1 cellular context compared by ENCODE assay signal in the genomic region with DNA sequence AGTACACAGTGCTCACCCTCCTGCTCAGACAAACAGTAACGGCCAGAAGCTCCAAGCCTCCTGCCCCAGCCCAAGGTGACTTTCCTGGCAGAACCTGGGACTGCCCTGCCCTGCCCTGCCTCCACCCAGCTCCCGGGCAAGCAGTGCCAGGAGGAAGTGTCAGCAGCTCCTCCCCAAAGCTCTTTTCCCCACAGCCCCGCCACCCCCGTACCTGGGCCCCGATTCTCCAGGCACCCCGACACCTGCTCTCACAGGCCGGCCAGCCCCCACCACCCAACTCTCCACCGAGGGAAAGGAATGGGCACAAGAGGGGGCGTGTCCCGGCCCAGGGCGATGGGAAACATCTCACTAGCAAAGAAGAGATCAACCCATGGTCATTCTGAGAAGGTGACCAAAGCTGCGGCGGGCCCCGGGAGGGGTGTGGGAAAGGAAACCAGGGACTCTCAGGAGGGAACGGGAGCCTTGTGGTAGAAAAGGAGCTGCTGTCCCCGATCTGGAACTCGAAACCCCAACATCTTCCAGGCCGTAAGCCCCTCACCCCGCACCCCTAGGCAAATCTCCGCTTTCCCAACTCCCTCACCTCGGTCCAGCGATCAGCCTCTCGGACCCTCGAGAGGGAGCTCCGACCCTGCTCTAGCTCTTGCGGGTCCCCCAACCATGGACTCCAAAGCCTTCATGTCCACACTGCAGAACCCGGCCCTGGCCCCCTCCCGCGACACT.
TF ChIP-seq lines count a peak whose summit lies in the region.

No MANE protein-coding gene starts in this region.

TF ChIP-seq in HepG2, 621 proteins besides CTCF, POLR2A, EP300 and RAD21 (continues in another document):
- no peak for TF ChIP-seq ZNF703 (CRISPR knock-in tag; IDR thresholded peaks at IDR 0.05; ENCODE audit: borderline replicate concordance)
- TF ChIP-seq SOX6 (IDR thresholded peaks at IDR 0.05): no peak
- TF ChIP-seq SOX6 (CRISPR knock-in tag; IDR thresholded peaks at IDR 0.05): peak; percentile 1; the same call in 1 of the 2 replicates
- TF ChIP-seq, protein P1, sequence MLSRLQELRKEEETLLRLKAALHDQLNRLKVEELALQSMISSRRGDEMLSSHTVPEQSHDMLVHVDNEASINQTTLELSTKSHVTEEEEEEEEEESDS (CRISPR knock-in tag; IDR thresholded peaks at IDR 0.05; ENCODE audit: borderline replicate concordance): no peak
- TF ChIP-seq KMT2A (CRISPR knock-in tag; IDR thresholded peaks at IDR 0.05): no peak
- 0 out of 2 replicates have a peak, but pooled peaks have one; percentile 8 for TF ChIP-seq ZNF891 (CRISPR knock-in tag; IDR thresholded peaks at IDR 0.05)
- TF ChIP-seq NR3C1 (CRISPR knock-in tag; IDR thresholded peaks at IDR 0.05): no peak
- no peak for TF ChIP-seq GTF3A (CRISPR knock-in tag; conservative IDR thresholded peaks at IDR 0.05)
- no peak for TF ChIP-seq SMYD3 (CRISPR knock-in tag; IDR thresholded peaks at IDR 0.05)
- TF ChIP-seq, protein P2, sequence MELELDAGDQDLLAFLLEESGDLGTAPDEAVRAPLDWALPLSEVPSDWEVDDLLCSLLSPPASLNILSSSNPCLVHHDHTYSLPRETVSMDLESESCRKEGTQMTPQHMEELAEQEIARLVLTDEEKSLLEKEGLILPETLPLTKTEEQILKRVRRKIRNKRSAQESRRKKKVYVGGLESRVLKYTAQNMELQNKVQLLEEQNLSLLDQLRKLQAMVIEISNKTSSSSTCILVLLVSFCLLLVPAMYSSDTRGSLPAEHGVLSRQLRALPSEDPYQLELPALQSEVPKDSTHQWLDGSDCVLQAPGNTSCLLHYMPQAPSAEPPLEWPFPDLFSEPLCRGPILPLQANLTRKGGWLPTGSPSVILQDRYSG (CRISPR knock-in tag; IDR thresholded peaks at IDR 0.05): 0 out of 2 replicates have a peak, but pooled peaks have one; percentile 3
- TF ChIP-seq ZSCAN25 (CRISPR knock-in tag; IDR thresholded peaks at IDR 0.05): peak; percentile 26; the same call in 1 of the 2 replicates
- no peak for TF ChIP-seq NFIB (CRISPR knock-in tag; IDR thresholded peaks at IDR 0.05; ENCODE audit: borderline replicate concordance)
- TF ChIP-seq MEIS2 (CRISPR knock-in tag; IDR thresholded peaks at IDR 0.05): no peak; the same call in 1 of the 2 replicates
- TF ChIP-seq, protein P3, sequence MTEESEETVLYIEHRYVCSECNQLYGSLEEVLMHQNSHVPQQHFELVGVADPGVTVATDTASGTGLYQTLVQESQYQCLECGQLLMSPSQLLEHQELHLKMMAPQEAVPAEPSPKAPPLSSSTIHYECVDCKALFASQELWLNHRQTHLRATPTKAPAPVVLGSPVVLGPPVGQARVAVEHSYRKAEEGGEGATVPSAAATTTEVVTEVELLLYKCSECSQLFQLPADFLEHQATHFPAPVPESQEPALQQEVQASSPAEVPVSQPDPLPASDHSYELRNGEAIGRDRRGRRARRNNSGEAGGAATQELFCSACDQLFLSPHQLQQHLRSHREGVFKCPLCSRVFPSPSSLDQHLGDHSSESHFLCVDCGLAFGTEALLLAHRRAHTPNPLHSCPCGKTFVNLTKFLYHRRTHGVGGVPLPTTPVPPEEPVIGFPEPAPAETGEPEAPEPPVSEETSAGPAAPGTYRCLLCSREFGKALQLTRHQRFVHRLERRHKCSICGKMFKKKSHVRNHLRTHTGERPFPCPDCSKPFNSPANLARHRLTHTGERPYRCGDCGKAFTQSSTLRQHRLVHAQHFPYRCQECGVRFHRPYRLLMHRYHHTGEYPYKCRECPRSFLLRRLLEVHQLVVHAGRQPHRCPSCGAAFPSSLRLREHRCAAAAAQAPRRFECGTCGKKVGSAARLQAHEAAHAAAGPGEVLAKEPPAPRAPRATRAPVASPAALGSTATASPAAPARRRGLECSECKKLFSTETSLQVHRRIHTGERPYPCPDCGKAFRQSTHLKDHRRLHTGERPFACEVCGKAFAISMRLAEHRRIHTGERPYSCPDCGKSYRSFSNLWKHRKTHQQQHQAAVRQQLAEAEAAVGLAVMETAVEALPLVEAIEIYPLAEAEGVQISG (CRISPR knock-in tag; IDR thresholded peaks at IDR 0.05): no peak
- no peak for TF ChIP-seq HMGA1 (CRISPR knock-in tag; conservative IDR thresholded peaks at IDR 0.05)
- TF ChIP-seq U2AF2 (IDR thresholded peaks at IDR 0.05; ENCODE audit: low read depth, low read length): no peak
- TF ChIP-seq PCBP2 (optimal IDR thresholded peaks at IDR 0.05; ENCODE audit: low read depth, low read length, poor library complexity, severe bottlenecking): no peak
- TF ChIP-seq PHB2 (IDR thresholded peaks at IDR 0.05; ENCODE audit: partially characterized antibody): no peak
- TF ChIP-seq ZFP37 (CRISPR knock-in tag; IDR thresholded peaks at IDR 0.05; ENCODE audit: borderline replicate concordance): no peak; the same call in 1 of the 2 replicates
- TF ChIP-seq, protein P4, sequence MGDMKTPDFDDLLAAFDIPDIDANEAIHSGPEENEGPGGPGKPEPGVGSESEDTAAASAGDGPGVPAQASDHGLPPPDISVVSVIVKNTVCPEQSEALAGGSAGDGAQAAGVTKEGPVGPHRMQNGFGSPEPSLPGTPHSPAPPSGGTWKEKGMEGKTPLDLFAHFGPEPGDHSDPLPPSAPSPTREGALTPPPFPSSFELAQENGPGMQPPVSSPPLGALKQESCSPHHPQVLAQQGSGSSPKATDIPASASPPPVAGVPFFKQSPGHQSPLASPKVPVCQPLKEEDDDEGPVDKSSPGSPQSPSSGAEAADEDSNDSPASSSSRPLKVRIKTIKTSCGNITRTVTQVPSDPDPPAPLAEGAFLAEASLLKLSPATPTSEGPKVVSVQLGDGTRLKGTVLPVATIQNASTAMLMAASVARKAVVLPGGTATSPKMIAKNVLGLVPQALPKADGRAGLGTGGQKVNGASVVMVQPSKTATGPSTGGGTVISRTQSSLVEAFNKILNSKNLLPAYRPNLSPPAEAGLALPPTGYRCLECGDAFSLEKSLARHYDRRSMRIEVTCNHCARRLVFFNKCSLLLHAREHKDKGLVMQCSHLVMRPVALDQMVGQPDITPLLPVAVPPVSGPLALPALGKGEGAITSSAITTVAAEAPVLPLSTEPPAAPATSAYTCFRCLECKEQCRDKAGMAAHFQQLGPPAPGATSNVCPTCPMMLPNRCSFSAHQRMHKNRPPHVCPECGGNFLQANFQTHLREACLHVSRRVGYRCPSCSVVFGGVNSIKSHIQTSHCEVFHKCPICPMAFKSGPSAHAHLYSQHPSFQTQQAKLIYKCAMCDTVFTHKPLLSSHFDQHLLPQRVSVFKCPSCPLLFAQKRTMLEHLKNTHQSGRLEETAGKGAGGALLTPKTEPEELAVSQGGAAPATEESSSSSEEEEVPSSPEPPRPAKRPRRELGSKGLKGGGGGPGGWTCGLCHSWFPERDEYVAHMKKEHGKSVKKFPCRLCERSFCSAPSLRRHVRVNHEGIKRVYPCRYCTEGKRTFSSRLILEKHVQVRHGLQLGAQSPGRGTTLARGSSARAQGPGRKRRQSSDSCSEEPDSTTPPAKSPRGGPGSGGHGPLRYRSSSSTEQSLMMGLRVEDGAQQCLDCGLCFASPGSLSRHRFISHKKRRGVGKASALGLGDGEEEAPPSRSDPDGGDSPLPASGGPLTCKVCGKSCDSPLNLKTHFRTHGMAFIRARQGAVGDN (CRISPR knock-in tag; IDR thresholded peaks at IDR 0.05): no peak
- TF ChIP-seq SAP130 (CRISPR knock-in tag; IDR thresholded peaks at IDR 0.05; ENCODE audit: low read depth): no peak; the same call in none of the 2 replicates
- TF ChIP-seq MATR3 (CRISPR knock-in tag; IDR thresholded peaks at IDR 0.05): no peak
- TF ChIP-seq BHLHE40 (IDR thresholded peaks at IDR 0.05; ENCODE audit: low read length): 0 out of 2 replicates have a peak, but pooled peaks have one; percentile 4
- no peak for TF ChIP-seq KAT2B (IDR thresholded peaks at IDR 0.05; ENCODE audit: borderline replicate concordance, low read depth, low read length)
- TF ChIP-seq, protein P5, sequence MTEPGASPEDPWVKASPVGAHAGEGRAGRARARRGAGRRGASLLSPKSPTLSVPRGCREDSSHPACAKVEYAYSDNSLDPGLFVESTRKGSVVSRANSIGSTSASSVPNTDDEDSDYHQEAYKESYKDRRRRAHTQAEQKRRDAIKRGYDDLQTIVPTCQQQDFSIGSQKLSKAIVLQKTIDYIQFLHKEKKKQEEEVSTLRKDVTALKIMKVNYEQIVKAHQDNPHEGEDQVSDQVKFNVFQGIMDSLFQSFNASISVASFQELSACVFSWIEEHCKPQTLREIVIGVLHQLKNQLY (CRISPR knock-in tag; IDR thresholded peaks at IDR 0.05): no peak
- TF ChIP-seq ZNF841 (CRISPR knock-in tag; IDR thresholded peaks at IDR 0.05; ENCODE audit: borderline replicate concordance): no peak
- TF ChIP-seq EHMT2 (IDR thresholded peaks at IDR 0.05; ENCODE audit: borderline replicate concordance, low read depth, low read length): no peak
- no peak for TF ChIP-seq NCOA1 (CRISPR knock-in tag; IDR thresholded peaks at IDR 0.05)
- TF ChIP-seq FOXA3 (CRISPR knock-in tag; IDR thresholded peaks at IDR 0.05): no peak
- TF ChIP-seq RAD51 (IDR thresholded peaks at IDR 0.05; ENCODE audit: borderline replicate concordance): no peak
- no peak for TF ChIP-seq KDM4B (CRISPR knock-in tag; IDR thresholded peaks at IDR 0.05)
- peak; percentile 33; the same call in 1 of the 2 replicates for TF ChIP-seq EEA1 (CRISPR knock-in tag; IDR thresholded peaks at IDR 0.05; ENCODE audit: borderline replicate concordance)
- TF ChIP-seq, protein P6, sequence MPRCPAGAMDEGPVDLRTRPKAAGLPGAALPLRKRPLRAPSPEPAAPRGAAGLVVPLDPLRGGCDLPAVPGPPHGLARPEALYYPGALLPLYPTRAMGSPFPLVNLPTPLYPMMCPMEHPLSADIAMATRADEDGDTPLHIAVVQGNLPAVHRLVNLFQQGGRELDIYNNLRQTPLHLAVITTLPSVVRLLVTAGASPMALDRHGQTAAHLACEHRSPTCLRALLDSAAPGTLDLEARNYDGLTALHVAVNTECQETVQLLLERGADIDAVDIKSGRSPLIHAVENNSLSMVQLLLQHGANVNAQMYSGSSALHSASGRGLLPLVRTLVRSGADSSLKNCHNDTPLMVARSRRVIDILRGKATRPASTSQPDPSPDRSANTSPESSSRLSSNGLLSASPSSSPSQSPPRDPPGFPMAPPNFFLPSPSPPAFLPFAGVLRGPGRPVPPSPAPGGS (CRISPR knock-in tag; IDR thresholded peaks at IDR 0.05): no peak
- 0 out of 2 replicates have a peak, but pooled peaks have one; percentile 8 for TF ChIP-seq ZNF383 (CRISPR knock-in tag; IDR thresholded peaks at IDR 0.05; ENCODE audit: borderline replicate concordance)
- TF ChIP-seq, protein P7, sequence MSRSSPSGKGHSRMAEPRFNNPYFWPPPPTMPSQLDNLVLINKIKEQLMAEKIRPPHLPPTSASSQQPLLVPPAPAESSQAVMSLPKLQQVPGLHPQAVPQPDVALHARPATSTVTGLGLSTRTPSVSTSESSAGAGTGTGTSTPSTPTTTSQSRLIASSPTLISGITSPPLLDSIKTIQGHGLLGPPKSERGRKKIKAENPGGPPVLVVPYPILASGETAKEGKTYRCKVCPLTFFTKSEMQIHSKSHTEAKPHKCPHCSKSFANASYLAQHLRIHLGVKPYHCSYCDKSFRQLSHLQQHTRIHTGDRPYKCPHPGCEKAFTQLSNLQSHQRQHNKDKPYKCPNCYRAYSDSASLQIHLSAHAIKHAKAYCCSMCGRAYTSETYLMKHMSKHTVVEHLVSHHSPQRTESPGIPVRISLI (CRISPR knock-in tag; IDR thresholded peaks at IDR 0.05; ENCODE audit: borderline replicate concordance): no peak
- TF ChIP-seq, protein P8, sequence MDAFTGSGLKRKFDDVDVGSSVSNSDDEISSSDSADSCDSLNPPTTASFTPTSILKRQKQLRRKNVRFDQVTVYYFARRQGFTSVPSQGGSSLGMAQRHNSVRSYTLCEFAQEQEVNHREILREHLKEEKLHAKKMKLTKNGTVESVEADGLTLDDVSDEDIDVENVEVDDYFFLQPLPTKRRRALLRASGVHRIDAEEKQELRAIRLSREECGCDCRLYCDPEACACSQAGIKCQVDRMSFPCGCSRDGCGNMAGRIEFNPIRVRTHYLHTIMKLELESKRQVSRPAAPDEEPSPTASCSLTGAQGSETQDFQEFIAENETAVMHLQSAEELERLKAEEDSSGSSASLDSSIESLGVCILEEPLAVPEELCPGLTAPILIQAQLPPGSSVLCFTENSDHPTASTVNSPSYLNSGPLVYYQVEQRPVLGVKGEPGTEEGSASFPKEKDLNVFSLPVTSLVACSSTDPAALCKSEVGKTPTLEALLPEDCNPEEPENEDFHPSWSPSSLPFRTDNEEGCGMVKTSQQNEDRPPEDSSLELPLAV (CRISPR knock-in tag; conservative IDR thresholded peaks at IDR 0.05; ENCODE audit: low read depth): no peak
- TF ChIP-seq, protein P9, sequence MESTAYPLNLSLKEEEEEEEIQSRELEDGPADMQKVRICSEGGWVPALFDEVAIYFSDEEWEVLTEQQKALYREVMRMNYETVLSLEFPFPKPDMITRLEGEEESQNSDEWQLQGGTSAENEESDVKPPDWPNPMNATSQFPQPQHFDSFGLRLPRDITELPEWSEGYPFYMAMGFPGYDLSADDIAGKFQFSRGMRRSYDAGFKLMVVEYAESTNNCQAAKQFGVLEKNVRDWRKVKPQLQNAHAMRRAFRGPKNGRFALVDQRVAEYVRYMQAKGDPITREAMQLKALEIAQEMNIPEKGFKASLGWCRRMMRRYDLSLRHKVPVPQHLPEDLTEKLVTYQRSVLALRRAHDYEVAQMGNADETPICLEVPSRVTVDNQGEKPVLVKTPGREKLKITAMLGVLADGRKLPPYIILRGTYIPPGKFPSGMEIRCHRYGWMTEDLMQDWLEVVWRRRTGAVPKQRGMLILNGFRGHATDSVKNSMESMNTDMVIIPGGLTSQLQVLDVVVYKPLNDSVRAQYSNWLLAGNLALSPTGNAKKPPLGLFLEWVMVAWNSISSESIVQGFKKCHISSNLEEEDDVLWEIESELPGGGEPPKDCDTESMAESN (CRISPR knock-in tag; conservative IDR thresholded peaks at IDR 0.05): no peak
- TF ChIP-seq ZNF484 (CRISPR knock-in tag; IDR thresholded peaks at IDR 0.05; ENCODE audit: borderline replicate concordance, low read depth): no peak
- peak; percentile 47; the same call in 1 of the 2 replicates for TF ChIP-seq POLR2AphosphoS5 (IDR thresholded peaks at IDR 0.05; ENCODE audit: low read depth, low read length)
- TF ChIP-seq ZFP36L2 (CRISPR knock-in tag; IDR thresholded peaks at IDR 0.05): no peak
- TF ChIP-seq AGO2 (optimal IDR thresholded peaks at IDR 0.05; ENCODE audit: low read depth, low read length): no peak
- TF ChIP-seq ZNF670 (CRISPR knock-in tag; IDR thresholded peaks at IDR 0.05; ENCODE audit: borderline replicate concordance): no peak
- no peak for TF ChIP-seq GATA4 (IDR thresholded peaks at IDR 0.05; ENCODE audit: borderline replicate concordance, low read depth)
- TF ChIP-seq MED1 (CRISPR knock-in tag; IDR thresholded peaks at IDR 0.05): no peak
- TF ChIP-seq ZNF557 (CRISPR knock-in tag; IDR thresholded peaks at IDR 0.05): no peak
- TF ChIP-seq HOXA3 (CRISPR knock-in tag; IDR thresholded peaks at IDR 0.05): no peak; the same call in 1 of the 2 replicates
- TF ChIP-seq SSRP1 (CRISPR knock-in tag; IDR thresholded peaks at IDR 0.05): no peak
- TF ChIP-seq KDM3A (CRISPR knock-in tag; IDR thresholded peaks at IDR 0.05; ENCODE audit: low read depth): no peak
- TF ChIP-seq ZSCAN21 (CRISPR knock-in tag; IDR thresholded peaks at IDR 0.05; ENCODE audit: borderline replicate concordance): no peak; the same call in 1 of the 2 replicates
